ENCODE assay signal across 8 cellular contexts in the genomic region with DNA sequence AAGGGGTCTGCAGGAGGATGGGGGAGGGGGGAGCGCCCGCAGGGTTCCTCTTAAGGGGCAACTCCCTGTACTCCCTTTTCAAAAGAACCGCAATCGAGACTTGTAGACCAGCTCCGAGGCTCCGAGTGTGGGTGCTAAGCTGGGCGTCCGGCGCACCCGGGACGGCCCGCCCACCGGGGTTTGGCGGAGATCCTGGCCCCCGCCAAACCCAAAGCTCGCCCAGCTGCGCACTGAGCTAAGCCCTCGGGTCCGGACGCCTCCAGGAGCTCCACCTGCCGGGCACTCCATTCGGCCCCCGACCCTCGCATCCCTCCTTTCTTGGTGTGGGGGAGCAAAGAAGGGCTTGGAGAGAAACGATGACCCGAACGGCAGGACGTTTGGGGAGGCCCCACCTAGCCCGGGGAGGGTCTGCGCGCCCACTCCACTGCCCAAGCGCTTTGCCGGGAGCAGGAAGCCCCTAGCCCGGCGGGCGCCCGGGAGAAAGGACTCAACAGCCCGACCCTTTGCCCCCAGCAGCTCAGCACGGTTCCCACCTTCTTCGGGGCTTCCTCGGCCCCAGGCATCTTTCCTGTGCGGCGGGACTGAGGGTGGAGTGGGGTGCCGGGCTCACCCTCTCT. TPM values are rescaled to one million over a fixed set of nuclear protein-coding genes. Genes with fewer than 3 reads are reported as not detected.
DNase-seq lines count a peak whose midpoint lies in the region; ATAC-seq and TF ChIP-seq lines count a peak whose summit lies in the region.

No MANE protein-coding gene starts in this region.

- no peak overlapping the region for H3K4me3 Mint-ChIP-seq in CD8-positive, alpha-beta T cell
- H3K4me3 Mint-ChIP-seq in T-helper 2 cell treated with Interferon-gamma antibody and Interleukin-4, amounts not matched to agents 5 μg/mL and 100 μg/mL, for 36 hours, result no peak overlapping the region

- 9% methylated on average over 16 of the region's 44 CpGs for WGBS in SK-N-SH (ENCODE audit: low lambda C conversion rate)
- WGBS in prostate gland, result under 1% methylated on average over 33 of the region's 44 CpGs

- CTCF ChIA-PET in SK-N-SH (lab: Yijun Ruan, JAX), result interaction anchor here (0.6 to 4.3 kb wide), 7 partner anchors 9 to 300 kb away, joined by 3 to 30 read pairs (median 3); no protein-coding TSS in a partner anchor
- CTCF ChIA-PET in CD8-positive, alpha-beta T cell (lab: Charles Lee), result no interaction called here

- no peaks in the 10 kb centered on the region for H3K9me2 ChIP-seq in SK-N-SH

- no peaks in the 10 kb centered on the region for H3K36me3 Mint-ChIP-seq in CD8-positive, alpha-beta T cell
- H3K36me3 Mint-ChIP-seq in T-helper 2 cell treated with Interferon-gamma antibody and Interleukin-4, amounts not matched to agents 5 μg/mL and 100 μg/mL, for 36 hours (ENCODE audit: low read depth), result no peaks in the 10 kb centered on the region

- no peak overlapping the region for H3K9ac ChIP-seq in SK-N-SH

- H3K9me3 Mint-ChIP-seq in CD8-positive, alpha-beta T cell, result peaks cover 4% of the 10 kb centered on the region
- no peaks in the 10 kb centered on the region for H3K9me3 Mint-ChIP-seq in T-helper 2 cell treated with Interferon-gamma antibody and Interleukin-4, amounts not matched to agents 5 μg/mL and 100 μg/mL, for 36 hours

- no peak for ATAC-seq in CD8-positive, alpha-beta T cell

- H3K79me2 ChIP-seq in SK-N-SH (ENCODE audit: insufficient read depth), result no peaks in the 10 kb centered on the region

- no peaks in the 10 kb centered on the region for H3F3A ChIP-seq in SK-N-SH (replicated peaks; ENCODE audit: insufficient read depth)

- TF ChIP-seq EP300 in SK-N-SH (IDR thresholded peaks at IDR 0.05; ENCODE audit: borderline replicate concordance in 1 of 2, low read depth in 1 of 2, low read length in 1 of 2), result no peak

- TF ChIP-seq RAD21 in SK-N-SH (IDR thresholded peaks at IDR 0.05; ENCODE audit: low read length), result no peak

- POLR2A ChIA-PET in SK-N-SH (lab: Yijun Ruan, JAX), result interaction anchor here (0.6 kb wide), 1 partner anchor 1615 kb away, joined by 3 read pairs; no protein-coding TSS in a partner anchor
- POLR2A ChIA-PET in CD8-positive, alpha-beta T cell (lab: Charles Lee), result interaction anchor here (0.6 kb wide), 1 partner anchor 299 kb away, joined by 3 read pairs; no protein-coding TSS in a partner anchor

- in situ Hi-C loops in G401 (cut with HindIII; ENCODE audit: low sequenced_read_pairs), result no loop called here

- peaks cover 57% of the 10 kb centered on the region for H3K27me3 Mint-ChIP-seq in CD8-positive, alpha-beta T cell (ENCODE audit: low read depth)
- H3K27me3 Mint-ChIP-seq in T-helper 2 cell treated with Interferon-gamma antibody and Interleukin-4, amounts not matched to agents 5 μg/mL and 100 μg/mL, for 36 hours (ENCODE audit: low read depth), result peaks cover 72% of the 10 kb centered on the region

- H3K4me2 ChIP-seq in SK-N-SH, result peak overlapping the region; percentile 29

- peak; percentile 14; the same call in 1 of the 2 replicates for TF ChIP-seq CTCF in SK-N-SH (IDR thresholded peaks at IDR 0.05)
- TF ChIP-seq CTCF in cardiac muscle cell (IDR thresholded peaks at IDR 0.05; ENCODE audit: low read depth, low read length), result peak; percentile 22
- peak in 2 of 4 experiments; percentile 34 to 45 for TF ChIP-seq CTCF in prostate gland (IDR thresholded peaks at IDR 0.05)
- TF ChIP-seq CTCF in CD8-positive, alpha-beta T cell (IDR thresholded peaks at IDR 0.05), result no peak

- H3K36me3 ChIP-seq in SK-N-SH (replicated peaks in 1 of 2; ENCODE audit: control insufficient read depth in 1 of 2, insufficient read depth in 2 of 2, low read length in 1 of 2) (no peaks in the 10 kb centered on the region), cardiac muscle cell (no peaks in the 10 kb centered on the region), prostate gland (no peaks in the 10 kb centered on the region)
- no peaks in the 10 kb centered on the region for H3K36me3 ChIP-seq in CD8-positive, alpha-beta T cell (ENCODE audit: insufficient read depth, low read length)

- 0 out of 2 replicates have a peak overlapping the region, but pooled peaks have one; percentile 29 for H2AFZ ChIP-seq in SK-N-SH (ENCODE audit: low read depth)

- H3K4me3 ChIP-seq in SK-N-SH (ENCODE audit: low read depth in 2 of 2, low read length in 1 of 2), result peak overlapping the region in 1 of 2 experiments; percentile 43; a peak in 1 of 4 replicates
- peak overlapping the region; percentile 31 for H3K4me3 ChIP-seq in cardiac muscle cell
- peak overlapping the region; percentile 54 to 64 for H3K4me3 ChIP-seq in prostate gland
- no peak overlapping the region for H3K4me3 ChIP-seq in CD8-positive, alpha-beta T cell (ENCODE audit: low read depth, low read length)

- H4K20me1 ChIP-seq in SK-N-SH (ENCODE audit: insufficient read depth), result no peaks in the 10 kb centered on the region

- H3K4me1 ChIP-seq in SK-N-SH (ENCODE audit: control insufficient read depth in 1 of 2, insufficient read depth in 2 of 2, low read depth in 1 of 2, low read length in 1 of 2), result peaks cover 0 to 7% of the 10 kb centered on the region in 2 experiments; a peak in 1 of 4 replicates
- H3K4me1 ChIP-seq in cardiac muscle cell (ENCODE audit: low read depth), result peaks cover 6% of the 10 kb centered on the region
- no peaks in the 10 kb centered on the region for H3K4me1 ChIP-seq in prostate gland (replicated peaks)
- peaks cover 7% of the 10 kb centered on the region for H3K4me1 ChIP-seq in CD8-positive, alpha-beta T cell (ENCODE audit: insufficient read depth, low read length)

- H3K27ac Mint-ChIP-seq in CD8-positive, alpha-beta T cell, result no peak overlapping the region
- H3K27ac Mint-ChIP-seq in T-helper 2 cell treated with Interferon-gamma antibody and Interleukin-4, amounts not matched to agents 5 μg/mL and 100 μg/mL, for 36 hours, result no peak overlapping the region

- peaks cover 13% of the 10 kb centered on the region for H3K4me1 Mint-ChIP-seq in CD8-positive, alpha-beta T cell (ENCODE audit: low read depth)
- H3K4me1 Mint-ChIP-seq in T-helper 2 cell treated with Interferon-gamma antibody and Interleukin-4, amounts not matched to agents 5 μg/mL and 100 μg/mL, for 36 hours (ENCODE audit: low read depth), result peaks cover 9% of the 10 kb centered on the region

- H3K27ac ChIP-seq in SK-N-SH (ENCODE audit: low read depth in 2 of 2, low read length in 1 of 2) (no peak overlapping the region), cardiac muscle cell (no peak overlapping the region), prostate gland (peak overlapping the region; percentile 75)
- H3K27ac ChIP-seq in CD8-positive, alpha-beta T cell (ENCODE audit: low read depth, low read length), result no peak overlapping the region

- TF ChIP-seq POLR2A in prostate gland (IDR thresholded peaks at IDR 0.05), result peak; percentile 18

- no peaks in the 10 kb centered on the region for H3K9me3 ChIP-seq in SK-N-SH
- no peaks in the 10 kb centered on the region for H3K9me3 ChIP-seq in cardiac muscle cell (ENCODE audit: low read depth)
- H3K9me3 ChIP-seq in prostate gland, result no peaks in the 10 kb centered on the region
- no peaks in the 10 kb centered on the region for H3K9me3 ChIP-seq in CD8-positive, alpha-beta T cell (ENCODE audit: low read length)

- peak; percentile 39 for DNase-seq in G401 (ENCODE audit: low spot score)
- DNase-seq in SK-N-SH, result peak; percentile 59
- peak in 1 of 2 donors; percentile 39 for DNase-seq in cardiac muscle cell (ENCODE audit: low read depth in 1 of 2, low spot score in 1 of 2)
- DNase-seq in prostate gland (ENCODE audit: low spot score), result no peak
- no peak for DNase-seq in CD8-positive, alpha-beta T cell
- DNase-seq in HCEC 1CT, result no peak
- DNase-seq in T-helper 2 cell treated with Interferon-gamma antibody and Interleukin-4, amounts not matched to agents 5 μg/mL and 100 μg/mL, for 36 hours (ENCODE audit: low spot score), result no peak
- no peak for DNase-seq in GF-D8 (lab: John Stamatoyannopoulos, UW)

- intact Hi-C loops in prostate gland (cut with DNase I), result loop anchor here (5.0 to 10.0 kb wide), 3 partner anchors 46 to 229 kb away; a partner anchor contains a TSS
- intact Hi-C loops in CD8-positive, alpha-beta T cell (cut with DNase I, micrococcal nuclease), result no loop called here

- H3K27me3 ChIP-seq in SK-N-SH (ENCODE audit: insufficient read depth) (peaks cover 35% of the 10 kb centered on the region; the same call in 1 of the 2 replicates), cardiac muscle cell (peaks cover 47% of the 10 kb centered on the region), prostate gland (replicated peaks; ENCODE audit: insufficient read depth) (no peaks in the 10 kb centered on the region)
- peaks cover 18% of the 10 kb centered on the region for H3K27me3 ChIP-seq in CD8-positive, alpha-beta T cell (ENCODE audit: insufficient read depth, low read length)

TF ChIP-seq in SK-N-SH, 30 proteins besides CTCF, POLR2A, EP300 and RAD21:
- TF ChIP-seq SIN3A (IDR thresholded peaks at IDR 0.05; ENCODE audit: borderline replicate concordance, low read depth, low read length), result no peak
- TF ChIP-seq, protein P1, sequence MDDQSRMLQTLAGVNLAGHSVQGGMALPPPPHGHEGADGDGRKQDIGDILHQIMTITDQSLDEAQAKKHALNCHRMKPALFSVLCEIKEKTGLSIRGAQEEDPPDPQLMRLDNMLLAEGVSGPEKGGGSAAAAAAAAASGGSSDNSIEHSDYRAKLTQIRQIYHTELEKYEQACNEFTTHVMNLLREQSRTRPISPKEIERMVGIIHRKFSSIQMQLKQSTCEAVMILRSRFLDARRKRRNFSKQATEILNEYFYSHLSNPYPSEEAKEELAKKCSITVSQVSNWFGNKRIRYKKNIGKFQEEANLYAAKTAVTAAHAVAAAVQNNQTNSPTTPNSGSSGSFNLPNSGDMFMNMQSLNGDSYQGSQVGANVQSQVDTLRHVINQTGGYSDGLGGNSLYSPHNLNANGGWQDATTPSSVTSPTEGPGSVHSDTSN (IDR thresholded peaks at IDR 0.05), result no peak
- TF ChIP-seq RXRA (IDR thresholded peaks at IDR 0.05; ENCODE audit: borderline replicate concordance, low read depth), result no peak

RNA-seq across cellular contexts. Expression of a gene that starts 0.6 kb away (rescaled TPM):
- 0.10 TPM in 1 of 2 replicates, not detected in the other for total RNA-seq in G401 (2014; rRNA removed; shearing (Covaris generic))
- polyA plus RNA-seq in SK-N-SH (2012; rRNA removed) (0.54 and 0.70 TPM in 2 replicates), cardiac muscle cell (0.75 and 2.6 TPM in 2 replicates)
- polyA plus RNA-seq in SK-N-SH (2012; cell fraction: cytosol; rRNA removed), result 0.18 and 0.46 TPM in 2 replicates
- 1.7 and 1.9 TPM in 2 replicates for polyA plus RNA-seq in SK-N-SH (2012; cell fraction: nucleus; rRNA removed)
- total RNA-seq in cardiac muscle cell (1.9 and 3.8 TPM in 2 replicates), prostate gland (10 to 100 TPM; 16.1 to 34.1 TPM)
- under 1 TPM; 0.39 to 0.49 TPM for total RNA-seq in CD8-positive, alpha-beta T cell

Comparison
In these comparisons a context has a peak if more than half of its experiments do, and no peak if none do; other contexts are left out.
1. DNase-seq: peak in G401 (single experiment) and SK-N-SH (single experiment); none in prostate gland (single experiment), CD8-positive, alpha-beta T cell (0 of 7), HCEC 1CT (single experiment), T-helper 2 cell treated with Interferon-gamma antibody and Interleukin-4, amounts not matched to agents 5 μg/mL and 100 μg/mL, for 36 hours (single experiment) and GF-D8 (single experiment).
2. H3K27ac ChIP-seq: peak in prostate gland (2 of 2); none in SK-N-SH (0 of 2), cardiac muscle cell (single experiment) and CD8-positive, alpha-beta T cell (single experiment).